In genomic region chr16:11123666-11124065, GRCh38 we compare ENCODE assay signal across 28 cellular contexts.
"Had no signal": no experiment of that assay in that cellular context is flagged by ENCODE, and none has a peak within 500 bp of the region (broad histone marks: within the 10 kb centered on the region; RNA-seq: fewer than 3 reads in every experiment).

No MANE protein-coding gene starts in this region.

- H3K9me3 Mint-ChIP-seq: naive thymus-derived CD4-positive, alpha-beta T cell; neural progenitor cell had no signal

- H3K4me3 Mint-ChIP-seq: activated naive CD8-positive, alpha-beta T cell; naive thymus-derived CD4-positive, alpha-beta T cell; neural progenitor cell had no signal

- H3K27me3 ChIP-seq: body of pancreas, colonic mucosa, dorsolateral prefrontal cortex, gastrocnemius medialis, hepatocyte, neural progenitor cell, right atrium auricular region, testis, transverse colon had no signal

- H2AFZ ChIP-seq: hepatocyte, neural progenitor cell, parathyroid adenoma had no signal

- H3K4me1 ChIP-seq: colonic mucosa, neural progenitor cell, parathyroid adenoma had no signal

- DNase-seq: activated CD4-positive, CD25-positive, alpha-beta regulatory T cell treated with anti-CD3 and anti-CD28 coated beads, Interleukin-2, amount 50 U/mL, for 72 hours; activated CD8-positive, alpha-beta memory T cell treated with anti-CD3 and anti-CD28 coated beads, Interleukin-2, amount 50 U/mL, for 4 hours; activated T-cell treated with anti-CD3 and anti-CD28 coated beads, Interleukin-2, amount 50 U/mL, for 1 hour; anterior cingulate cortex; body of pancreas; cerebellar nuclear complex; colonic mucosa; dorsolateral prefrontal cortex; effector memory CD4-positive, alpha-beta T cell; erythroblast; gastrocnemius medialis; left cardiac atrium; left ventricle myocardium superior; mammary epithelial cell; midbrain; naive thymus-derived CD4-positive, alpha-beta T cell; occipital lobe; stimulated activated CD4-positive, alpha-beta T cell treated with anti-CD3 and anti-CD28 coated beads, Interleukin-15, amount 100 ng/mL, for 24 hours; stimulated activated CD4-positive, alpha-beta T cell treated with anti-CD3 and anti-CD28 coated beads, Interleukin-2, amount 100 ng/mL, for 24 hours; stimulated activated naive CD8-positive, alpha-beta T cell treated with anti-CD3 and anti-CD28 coated beads, Interleukin-15, Interleukin-2, amounts not matched to agents 100 U/mL and 50 U/mL, for 24 hours; T-helper 2 cell; testis; transverse colon had no signal

- H3K36me3 ChIP-seq: neural progenitor cell had no signal

- ATAC-seq: body of pancreas; gastrocnemius medialis; left cardiac atrium; left ventricle myocardium superior; naive thymus-derived CD4-positive, alpha-beta T cell; stimulated activated naive CD8-positive, alpha-beta T cell treated with anti-CD3 and anti-CD28 coated beads, Interleukin-15, Interleukin-2, amounts not matched to agents 100 U/mL and 50 U/mL, for 24 hours had no signal

- H3K9me3 ChIP-seq: body of pancreas, colonic mucosa, gastrocnemius medialis, right atrium auricular region, testis, transverse colon had no signal

- H3K27ac ChIP-seq: body of pancreas, colonic mucosa, dorsolateral prefrontal cortex, gastrocnemius medialis, hepatocyte, neural progenitor cell, parathyroid adenoma, right atrium auricular region, testis, transverse colon had no signal

- H3K4me3 ChIP-seq: body of pancreas, colonic mucosa, dorsolateral prefrontal cortex, gastrocnemius medialis, hepatocyte, neural progenitor cell, right atrium auricular region, testis, transverse colon had no signal

- H3K27me3 Mint-ChIP-seq: activated naive CD8-positive, alpha-beta T cell; naive thymus-derived CD4-positive, alpha-beta T cell had no signal

- H3K27ac Mint-ChIP-seq: naive thymus-derived CD4-positive, alpha-beta T cell; neural progenitor cell had no signal

- H3K4me2 ChIP-seq: hepatocyte, neural progenitor cell had no signal

- H3K79me2 ChIP-seq: hepatocyte, parathyroid adenoma had no signal

- H3K9ac ChIP-seq: neural progenitor cell, parathyroid adenoma had no signal
